Comparison of ENCODE assay signal across 24 cellular contexts in genomic region chr3:4731543-4732111, GRCh38.
A peak's percentile ranks its signal among the peaks of the same experiment; 100 is the strongest.
DNase-seq lines count a peak whose midpoint lies in the region; ATAC-seq lines count a peak whose summit lies in the region.
"Had no signal": no experiment of that assay in that cellular context is flagged by ENCODE, and none has a peak within 500 bp of the region (broad histone marks: within the 10 kb centered on the region; RNA-seq: fewer than 3 reads in every experiment).

No MANE protein-coding gene starts in this region.

- no peaks in the 10 kb centered on the region for H3K9me3 ChIP-seq in T-helper 17 cell (ENCODE audit: control insufficient read depth, low read length, poor library complexity, severe bottlenecking)
- H3K9me3 ChIP-seq: BE2C, gastrocnemius medialis, testis had no signal

- no peaks in the 10 kb centered on the region for H3K27me3 Mint-ChIP-seq in T-helper 17 cell
- no peaks in the 10 kb centered on the region for H3K27me3 Mint-ChIP-seq in activated T-helper 2 cell treated with anti-CD3 and anti-CD28 coated beads, Interferon-gamma antibody, Interleukin-2, Interleukin-4, amounts not matched to agents 10 μg/mL and 5 μg/mL and 100 μg/mL, durations not matched to agents 14 hours and 24 hours and 36 hours (ENCODE audit: low read depth)
- no peaks in the 10 kb centered on the region for H3K27me3 Mint-ChIP-seq in activated CD8-positive, alpha-beta memory T cell treated with anti-CD3 and anti-CD28 coated beads, Interleukin-2, amount 10 ng/mL, durations not matched to agents 7 days and 5 days
- H3K27me3 Mint-ChIP-seq: activated CD4-positive, alpha-beta memory T cell treated with anti-CD3 and anti-CD28 coated beads for 36 hours; CD8-positive, alpha-beta memory T cell; stimulated activated naive B cell treated with anti-CD40 and anti-IgM and Interleukin-4, amounts not matched to agents 10 μg/mL and 1 μg/mL and 100 μg/mL, for 72 hours; T-cell had no signal

- no peak overlapping the region for H3K4me3 Mint-ChIP-seq in T-helper 17 cell
- H3K4me3 Mint-ChIP-seq in activated T-helper 2 cell treated with anti-CD3 and anti-CD28 coated beads, Interferon-gamma antibody, Interleukin-2, Interleukin-4, amounts not matched to agents 10 μg/mL and 5 μg/mL and 100 μg/mL, durations not matched to agents 14 hours and 24 hours and 36 hours (ENCODE audit: low read depth) = no peak overlapping the region
- no peak overlapping the region for H3K4me3 Mint-ChIP-seq in stimulated activated effector memory CD8-positive, alpha-beta T cell treated with anti-CD3 and anti-CD28 coated beads, Interleukin-12 subunit alpha, Interleukin-12 subunit beta, amount 100 ng/mL, for 72 hours
- no peak overlapping the region for H3K4me3 Mint-ChIP-seq in activated CD8-positive, alpha-beta memory T cell treated with anti-CD3 and anti-CD28 coated beads, Interleukin-2, amount 10 ng/mL, durations not matched to agents 7 days and 5 days
- H3K4me3 Mint-ChIP-seq: activated CD4-positive, alpha-beta memory T cell treated with anti-CD3 and anti-CD28 coated beads for 36 hours; CD8-positive, alpha-beta memory T cell; GM23338; neural progenitor cell; stimulated activated naive B cell treated with anti-CD40 and anti-IgM and Interleukin-4, amounts not matched to agents 10 μg/mL and 1 μg/mL and 100 μg/mL, for 72 hours; T-cell had no signal

- H3K4me1 Mint-ChIP-seq in T-helper 17 cell = peaks cover 23% of the 10 kb centered on the region
- peaks cover 61% of the 10 kb centered on the region for H3K4me1 Mint-ChIP-seq in activated T-helper 2 cell treated with anti-CD3 and anti-CD28 coated beads, Interferon-gamma antibody, Interleukin-2, Interleukin-4, amounts not matched to agents 10 μg/mL and 5 μg/mL and 100 μg/mL, durations not matched to agents 14 hours and 24 hours and 36 hours (ENCODE audit: low read depth)
- peaks cover 14% of the 10 kb centered on the region for H3K4me1 Mint-ChIP-seq in stimulated activated effector memory CD8-positive, alpha-beta T cell treated with anti-CD3 and anti-CD28 coated beads, Interleukin-12 subunit alpha, Interleukin-12 subunit beta, amount 100 ng/mL, for 72 hours
- H3K4me1 Mint-ChIP-seq in activated CD8-positive, alpha-beta memory T cell treated with anti-CD3 and anti-CD28 coated beads, Interleukin-2, amount 10 ng/mL, durations not matched to agents 7 days and 5 days = peaks cover 36% of the 10 kb centered on the region

- peak overlapping the region; percentile 67 for H3K27ac Mint-ChIP-seq in T-helper 17 cell
- H3K27ac Mint-ChIP-seq in activated T-helper 2 cell treated with anti-CD3 and anti-CD28 coated beads, Interferon-gamma antibody, Interleukin-2, Interleukin-4, amounts not matched to agents 10 μg/mL and 5 μg/mL and 100 μg/mL, durations not matched to agents 14 hours and 24 hours and 36 hours = peak overlapping the region; percentile 50
- peak overlapping the region; percentile 38 for H3K27ac Mint-ChIP-seq in stimulated activated effector memory CD8-positive, alpha-beta T cell treated with anti-CD3 and anti-CD28 coated beads, Interleukin-12 subunit alpha, Interleukin-12 subunit beta, amount 100 ng/mL, for 72 hours
- no peak overlapping the region for H3K27ac Mint-ChIP-seq in activated CD8-positive, alpha-beta memory T cell treated with anti-CD3 and anti-CD28 coated beads, Interleukin-2, amount 10 ng/mL, durations not matched to agents 7 days and 5 days
- H3K27ac Mint-ChIP-seq: activated CD4-positive, alpha-beta memory T cell treated with anti-CD3 and anti-CD28 coated beads for 36 hours; stimulated activated naive B cell treated with anti-CD40 and anti-IgM and Interleukin-4, amounts not matched to agents 10 μg/mL and 1 μg/mL and 100 μg/mL, for 72 hours; T-cell had no signal

- no peak for ATAC-seq in T-helper 17 cell
- no peak for ATAC-seq in stimulated activated effector memory CD8-positive, alpha-beta T cell treated with anti-CD3 and anti-CD28 coated beads, Interleukin-12 subunit alpha, Interleukin-12 subunit beta, amount 100 ng/mL, for 72 hours
- no peak for ATAC-seq in activated CD8-positive, alpha-beta memory T cell treated with anti-CD3 and anti-CD28 coated beads, Interleukin-2, amount 10 ng/mL, durations not matched to agents 7 days and 5 days
- ATAC-seq: GM23338; PC-3; stimulated activated naive B cell treated with anti-CD40 and anti-IgM and Interleukin-4, amounts not matched to agents 10 μg/mL and 1 μg/mL and 100 μg/mL, for 72 hours; T-cell had no signal

- DNase-seq in T-helper 17 cell (no peak), islet precursor cell (peak; percentile 22), medulla oblongata (ENCODE audit: extremely low spot score) (no peak), KBM-7 (no peak)
- no peak for DNase-seq in activated T-helper 2 cell treated with anti-CD3 and anti-CD28 coated beads, Interferon-gamma antibody, Interleukin-2, Interleukin-4, amounts not matched to agents 10 μg/mL and 5 μg/mL and 100 μg/mL, durations not matched to agents 14 hours and 24 hours and 36 hours (ENCODE audit: low spot score)
- no peak for DNase-seq in stimulated activated effector memory CD8-positive, alpha-beta T cell treated with anti-CD3 and anti-CD28 coated beads, Interleukin-12 subunit alpha, Interleukin-12 subunit beta, amount 100 ng/mL, for 72 hours (ENCODE audit: low spot score in 2 of 2)
- DNase-seq in activated CD8-positive, alpha-beta memory T cell treated with anti-CD3 and anti-CD28 coated beads, Interleukin-2, amount 10 ng/mL, durations not matched to agents 7 days and 5 days = no peak
- DNase-seq: activated CD4-positive, alpha-beta memory T cell treated with anti-CD3 and anti-CD28 coated beads for 36 hours; activated CD4-positive, CD25-positive, alpha-beta regulatory T cell treated with anti-CD3 and anti-CD28 coated beads, Interleukin-2, amount 50 U/mL, for 72 hours; activated gamma-delta T cell; BE2C; CD8-positive, alpha-beta memory T cell; cerebellar nuclear complex; gastrocnemius medialis; mammary epithelial cell; MM.1S; NCI-H2029; NCI-H524 treated with DMSO at 0.1 percent for 48 hours; PC-3; stimulated activated naive B cell treated with anti-CD40 and anti-IgM and Interleukin-4, amounts not matched to agents 10 μg/mL and 1 μg/mL and 100 μg/mL, for 72 hours; T-cell; testis had no signal

- CTCF ChIA-PET in activated CD8-positive, alpha-beta memory T cell treated with anti-CD3 and anti-CD28 coated beads, Interleukin-2, amount 10 ng/mL, durations not matched to agents 7 days and 5 days (lab: Charles Lee) = interaction anchor here (1.7 kb wide), 1 partner anchor 20 kb away, joined by 7 read pairs; no protein-coding TSS in a partner anchor

- peaks cover 6% of the 10 kb centered on the region for H3K36me3 Mint-ChIP-seq in T-helper 17 cell (ENCODE audit: low read depth)
- peaks cover 91% of the 10 kb centered on the region for H3K36me3 Mint-ChIP-seq in activated T-helper 2 cell treated with anti-CD3 and anti-CD28 coated beads, Interferon-gamma antibody, Interleukin-2, Interleukin-4, amounts not matched to agents 10 μg/mL and 5 μg/mL and 100 μg/mL, durations not matched to agents 14 hours and 24 hours and 36 hours (ENCODE audit: low read depth)
- H3K36me3 Mint-ChIP-seq in stimulated activated effector memory CD8-positive, alpha-beta T cell treated with anti-CD3 and anti-CD28 coated beads, Interleukin-12 subunit alpha, Interleukin-12 subunit beta, amount 100 ng/mL, for 72 hours = peaks cover 14% of the 10 kb centered on the region
- peaks cover 85% of the 10 kb centered on the region for H3K36me3 Mint-ChIP-seq in activated CD8-positive, alpha-beta memory T cell treated with anti-CD3 and anti-CD28 coated beads, Interleukin-2, amount 10 ng/mL, durations not matched to agents 7 days and 5 days
- H3K36me3 Mint-ChIP-seq: neural progenitor cell had no signal

- in situ Hi-C loops in KBM-7 (cut with MboI; ENCODE audit: low pct_unique_long_range_greater_than_20kb, low sequenced_read_pairs) = no loop called here

- intact Hi-C loops in activated T-helper 2 cell treated with anti-CD3 and anti-CD28 coated beads, Interferon-gamma antibody, Interleukin-2, Interleukin-4, amounts not matched to agents 10 μg/mL and 5 μg/mL and 100 μg/mL, durations not matched to agents 14 hours and 24 hours and 36 hours (cut with micrococcal nuclease) = no loop called here

- no peaks in the 10 kb centered on the region for H3K9me3 Mint-ChIP-seq in activated T-helper 2 cell treated with anti-CD3 and anti-CD28 coated beads, Interferon-gamma antibody, Interleukin-2, Interleukin-4, amounts not matched to agents 10 μg/mL and 5 μg/mL and 100 μg/mL, durations not matched to agents 14 hours and 24 hours and 36 hours
- H3K9me3 Mint-ChIP-seq in stimulated activated effector memory CD8-positive, alpha-beta T cell treated with anti-CD3 and anti-CD28 coated beads, Interleukin-12 subunit alpha, Interleukin-12 subunit beta, amount 100 ng/mL, for 72 hours = no peaks in the 10 kb centered on the region
- H3K9me3 Mint-ChIP-seq in activated CD8-positive, alpha-beta memory T cell treated with anti-CD3 and anti-CD28 coated beads, Interleukin-2, amount 10 ng/mL, durations not matched to agents 7 days and 5 days (ENCODE audit: low read depth) = no peaks in the 10 kb centered on the region
- H3K9me3 Mint-ChIP-seq: activated CD4-positive, alpha-beta memory T cell treated with anti-CD3 and anti-CD28 coated beads for 36 hours; CD8-positive, alpha-beta memory T cell; GM23338; neural progenitor cell; stimulated activated naive B cell treated with anti-CD40 and anti-IgM and Interleukin-4, amounts not matched to agents 10 μg/mL and 1 μg/mL and 100 μg/mL, for 72 hours; T-cell had no signal
